Comparison of ENCODE assay signal across 8 cellular contexts in genomic region chr13:33723772-33724435, GRCh38.
DNase-seq lines count a peak whose midpoint lies in the region; ATAC-seq and TF ChIP-seq lines count a peak whose summit lies in the region.

No MANE protein-coding gene starts in this region.

- ATAC-seq in HG02938 (IDR thresholded peaks at IDR 0.05; ENCODE audit: unreplicated experiment) = peak; percentile 59
- peak; percentile 82 to 84 for ATAC-seq in right cardiac atrium

- H3K4me3 ChIP-seq in ascending aorta (no peak overlapping the region), right cardiac atrium (ENCODE audit: low read length) (no peak overlapping the region), retinal pigment epithelial cell (ENCODE audit: low read length) (no peak overlapping the region)

- DNase-seq in activated gamma-delta T cell treated with Interleukin-2 at 50 U/mL for 16 hours (peak; percentile 43), activated gamma-delta T cell (lab: John Stamatoyannopoulos, UW) (no peak), NCI-H187 treated with DMSO at 0.1 percent for 48 hours (lab: John Stamatoyannopoulos, UW) (peak; percentile 49), T-helper 22 cell (ENCODE audit: low read depth) (peak; percentile 33), ascending aorta (ENCODE audit: low spot score in 2 of 2) (peak; percentile 22 to 89), right cardiac atrium (peak; percentile 68 to 82 (median 69)), retinal pigment epithelial cell (ENCODE audit: low read depth) (peak; percentile 58)

- intact Hi-C loops in ascending aorta (cut with DNase I) (loop anchor here (2.0 to 5.0 kb wide), 3 partner anchors 181 to 1137 kb away; partner anchors contain the start of gene PDS5B), right cardiac atrium (cut with DNase I) (loop anchor here (5.0 to 10.0 kb wide), 5 partner anchors 112 to 1139 kb away; partner anchors contain the start of gene PDS5B (in 2 of the 4))

- H3K27me3 ChIP-seq in ascending aorta (no peaks in the 10 kb centered on the region), right cardiac atrium (ENCODE audit: control insufficient read depth, insufficient read depth) (no peaks in the 10 kb centered on the region)

- H3K27ac ChIP-seq in ascending aorta (peak overlapping the region; percentile 61 to 64), right cardiac atrium (ENCODE audit: low read length) (no peak overlapping the region)

- H3K36me3 ChIP-seq in ascending aorta = no peaks in the 10 kb centered on the region

- TF ChIP-seq CTCF in ascending aorta (IDR thresholded peaks at IDR 0.05) (peak; percentile 60 to 78 (median 67)), retinal pigment epithelial cell (conservative IDR thresholded peaks at IDR 0.05; ENCODE audit: low read depth, low read length) (peak; percentile 78)

- H3K9me3 ChIP-seq in ascending aorta (no peaks in the 10 kb centered on the region), right cardiac atrium (ENCODE audit: control insufficient read depth, low read length) (no peaks in the 10 kb centered on the region)

- 5% methylated on average over 4 of the region's 4 CpGs for WGBS in right cardiac atrium

- H3K4me1 ChIP-seq in ascending aorta = peaks cover 10 to 11% of the 10 kb centered on the region in 2 donors
- peaks cover 2% of the 10 kb centered on the region for H3K4me1 ChIP-seq in right cardiac atrium (ENCODE audit: control insufficient read depth, insufficient read depth, low read length)
